ENCODE assay signal across 38 cellular contexts in genomic region chr7:95132500-95132899, GRCh38.
"Had no signal": no experiment of that assay in that cellular context is flagged by ENCODE, and none has a peak within 500 bp of the region (broad histone marks: within the 10 kb centered on the region; RNA-seq: fewer than 3 reads in every experiment).

No MANE protein-coding gene starts in this region.

- H3K27ac Mint-ChIP-seq: activated naive CD4-positive, alpha-beta T cell treated with anti-CD3 and anti-CD28 coated beads for 36 hours; activated naive CD4-positive, alpha-beta T cell treated with anti-CD3 and anti-CD28 coated beads, Interleukin-2, amount 10 ng/mL, durations not matched to agents 7 days and 5 days; activated naive CD4-positive, alpha-beta T cell treated with anti-CD3 and anti-CD28 coated beads, Interleukin-2, amount 50 U/mL, for 24 hours; activated naive CD4-positive, alpha-beta T cell treated with anti-CD3 and anti-CD28 coated beads, Interleukin-2, amount 50 U/mL, for 72 hours; activated naive CD8-positive, alpha-beta T cell; activated naive CD8-positive, alpha-beta T cell treated with anti-CD3 and anti-CD28 coated beads for 36 hours; activated naive CD8-positive, alpha-beta T cell treated with anti-CD3 and anti-CD28 coated beads, Interleukin-2, amount 10 ng/mL, durations not matched to agents 7 days and 5 days; activated naive CD8-positive, alpha-beta T cell treated with anti-CD3 and anti-CD28 coated beads, Interleukin-2, amount 50 U/mL, for 24 hours; activated T-cell treated with anti-CD3 and anti-CD28 coated beads, Interleukin-2, amount 50 U/mL, for 24 hours; activated T-cell treated with anti-CD3 and anti-CD28 coated beads, Interleukin-2, amount 50 U/mL, for 72 hours; activated T-helper 1 cell treated with anti-CD3 and anti-CD28 coated beads, Interleukin-12 subunit alpha, Interleukin-12 subunit beta, Interleukin-2, Interleukin-4 antibody, amounts not matched to agents 30 ng/mL and 10 ng/mL and 1 ng/mL, durations not matched to agents 14 hours and 24 hours and 36 hours; activated T-helper 17 cell treated with anti-CD3 and anti-CD28 coated beads, Interleukin-2, amount 50 U/mL, for 72 hours; activated T-helper 2 cell treated with anti-CD3 and anti-CD28 coated beads, Interferon-gamma antibody, Interleukin-2, Interleukin-4, amounts not matched to agents 10 μg/mL and 5 μg/mL and 100 μg/mL, durations not matched to agents 14 hours and 24 hours and 36 hours; brain had no signal

- H3K36me3 Mint-ChIP-seq: activated naive CD4-positive, alpha-beta T cell treated with anti-CD3 and anti-CD28 coated beads, Interleukin-2, amount 10 ng/mL, durations not matched to agents 7 days and 5 days; activated naive CD4-positive, alpha-beta T cell treated with anti-CD3 and anti-CD28 coated beads, Interleukin-2, amount 50 U/mL, for 24 hours; activated naive CD4-positive, alpha-beta T cell treated with anti-CD3 and anti-CD28 coated beads, Interleukin-2, amount 50 U/mL, for 72 hours; activated naive CD8-positive, alpha-beta T cell; activated naive CD8-positive, alpha-beta T cell treated with anti-CD3 and anti-CD28 coated beads for 36 hours; activated naive CD8-positive, alpha-beta T cell treated with anti-CD3 and anti-CD28 coated beads, Interleukin-2, amount 10 ng/mL, durations not matched to agents 7 days and 5 days had no signal

- H3K27ac ChIP-seq: adrenal gland, ascending aorta, body of pancreas, brain microvascular endothelial cell, breast epithelium, cardiac muscle cell had no signal

- H3K4me1 ChIP-seq: adrenal gland, ascending aorta, body of pancreas, breast epithelium had no signal

- ATAC-seq: activated naive CD4-positive, alpha-beta T cell treated with anti-CD3 and anti-CD28 coated beads, Interleukin-2, amount 50 U/mL, for 72 hours; activated naive CD8-positive, alpha-beta T cell treated with anti-CD3 and anti-CD28 coated beads, Interleukin-2, amount 50 U/mL, for 24 hours; activated T-cell treated with anti-CD3 and anti-CD28 coated beads, Interleukin-2, amount 50 U/mL, for 4 hours; activated T-cell treated with anti-CD3 and anti-CD28 coated beads, Interleukin-2, amount 50 U/mL, for 72 hours; activated T-helper 17 cell treated with anti-CD3 and anti-CD28 coated beads, Interleukin-2, amount 50 U/mL, for 72 hours; body of pancreas had no signal

- H3K9me3 Mint-ChIP-seq: activated naive CD8-positive, alpha-beta T cell treated with anti-CD3 and anti-CD28 coated beads for 36 hours had no signal

- H3K9me3 ChIP-seq: adrenal gland, ascending aorta, body of pancreas, breast epithelium had no signal

- DNase-seq: activated effector memory CD4-positive, alpha-beta T cell treated with anti-CD3 and anti-CD28 coated beads, Interleukin-2, amount 50 U/mL, for 16 hours; activated effector memory CD4-positive, alpha-beta T cell treated with Interleukin-2 at 50 U/mL for 16 hours; activated gamma-delta T cell; activated gamma-delta T cell treated with Interleukin-2 at 50 U/mL for 16 hours; activated naive CD4-positive, alpha-beta T cell; activated naive CD4-positive, alpha-beta T cell treated with anti-CD3 and anti-CD28 coated beads for 36 hours; activated naive CD4-positive, alpha-beta T cell treated with anti-CD3 and anti-CD28 coated beads, Interleukin-2, amount 10 ng/mL, durations not matched to agents 7 days and 5 days; activated naive CD4-positive, alpha-beta T cell treated with anti-CD3 and anti-CD28 coated beads, Interleukin-2, amount 50 U/mL, for 16 hours; activated naive CD4-positive, alpha-beta T cell treated with Interleukin-2 at 50 U/mL for 16 hours; activated naive CD8-positive, alpha-beta T cell treated with anti-CD3 and anti-CD28 coated beads for 36 hours; activated naive CD8-positive, alpha-beta T cell treated with anti-CD3 and anti-CD28 coated beads, Interleukin-2, amount 10 ng/mL, durations not matched to agents 7 days and 5 days; activated naive CD8-positive, alpha-beta T cell treated with anti-CD3 and anti-CD28 coated beads, Interleukin-2, amount 50 U/mL, for 24 hours; activated T-cell treated with anti-CD3 and anti-CD28 coated beads for 4 hours; activated T-cell treated with anti-CD3 and anti-CD28 coated beads, Interleukin-2, amount 50 U/mL, for 1 hour; activated T-cell treated with anti-CD3 and anti-CD28 coated beads, Interleukin-2, amount 50 U/mL, for 24 hours; activated T-cell treated with anti-CD3 and anti-CD28 coated beads, Interleukin-2, amount 50 U/mL, for 4 hours; activated T-cell treated with anti-CD3 and anti-CD28 coated beads, Interleukin-2, amount 50 U/mL, for 48 hours; activated T-cell treated with anti-CD3 and anti-CD28 coated beads, Interleukin-2, amount 50 U/mL, for 72 hours; adrenal gland; amniotic stem cell; amygdala; anterior cingulate cortex; aorta; body of pancreas; brain microvascular endothelial cell; caudate nucleus; central memory CD4-positive, alpha-beta T cell had no signal

- H3K4me3 ChIP-seq: adrenal gland, ascending aorta, body of pancreas, breast epithelium, cardiac muscle cell had no signal

- H3K4me3 Mint-ChIP-seq: activated naive CD4-positive, alpha-beta T cell treated with anti-CD3 and anti-CD28 coated beads for 36 hours; activated naive CD4-positive, alpha-beta T cell treated with anti-CD3 and anti-CD28 coated beads, Interleukin-2, amount 10 ng/mL, durations not matched to agents 7 days and 5 days; activated naive CD4-positive, alpha-beta T cell treated with anti-CD3 and anti-CD28 coated beads, Interleukin-2, amount 50 U/mL, for 24 hours; activated naive CD8-positive, alpha-beta T cell; activated naive CD8-positive, alpha-beta T cell treated with anti-CD3 and anti-CD28 coated beads for 36 hours; activated naive CD8-positive, alpha-beta T cell treated with anti-CD3 and anti-CD28 coated beads, Interleukin-2, amount 10 ng/mL, durations not matched to agents 7 days and 5 days; activated naive CD8-positive, alpha-beta T cell treated with anti-CD3 and anti-CD28 coated beads, Interleukin-2, amount 50 U/mL, for 24 hours; activated T-cell treated with anti-CD3 and anti-CD28 coated beads, Interleukin-2, amount 50 U/mL, for 24 hours; activated T-cell treated with anti-CD3 and anti-CD28 coated beads, Interleukin-2, amount 50 U/mL, for 4 hours; activated T-cell treated with anti-CD3 and anti-CD28 coated beads, Interleukin-2, amount 50 U/mL, for 72 hours; activated T-helper 1 cell treated with anti-CD3 and anti-CD28 coated beads, Interleukin-12 subunit alpha, Interleukin-12 subunit beta, Interleukin-2, Interleukin-4 antibody, amounts not matched to agents 30 ng/mL and 10 ng/mL and 1 ng/mL, durations not matched to agents 14 hours and 24 hours and 36 hours; activated T-helper 17 cell treated with anti-CD3 and anti-CD28 coated beads, Interleukin-2, amount 50 U/mL, for 72 hours; brain; central memory CD8-positive, alpha-beta T cell had no signal

- H3K4me1 Mint-ChIP-seq: activated naive CD4-positive, alpha-beta T cell treated with anti-CD3 and anti-CD28 coated beads, Interleukin-2, amount 10 ng/mL, durations not matched to agents 7 days and 5 days; activated naive CD4-positive, alpha-beta T cell treated with anti-CD3 and anti-CD28 coated beads, Interleukin-2, amount 50 U/mL, for 24 hours; activated naive CD8-positive, alpha-beta T cell treated with anti-CD3 and anti-CD28 coated beads for 36 hours; activated naive CD8-positive, alpha-beta T cell treated with anti-CD3 and anti-CD28 coated beads, Interleukin-2, amount 10 ng/mL, durations not matched to agents 7 days and 5 days; activated naive CD8-positive, alpha-beta T cell treated with anti-CD3 and anti-CD28 coated beads, Interleukin-2, amount 50 U/mL, for 24 hours; activated T-helper 17 cell treated with anti-CD3 and anti-CD28 coated beads, Interleukin-2, amount 50 U/mL, for 72 hours; brain; central memory CD8-positive, alpha-beta T cell had no signal

- H3K27me3 ChIP-seq: adrenal gland, ascending aorta, body of pancreas, brain microvascular endothelial cell, breast epithelium, cardiac muscle cell had no signal

- H3K36me3 ChIP-seq: adrenal gland, ascending aorta, brain microvascular endothelial cell, breast epithelium, cardiac muscle cell had no signal

- H3K27me3 Mint-ChIP-seq: activated naive CD4-positive, alpha-beta T cell treated with anti-CD3 and anti-CD28 coated beads, Interleukin-2, amount 10 ng/mL, durations not matched to agents 7 days and 5 days; activated naive CD4-positive, alpha-beta T cell treated with anti-CD3 and anti-CD28 coated beads, Interleukin-2, amount 50 U/mL, for 24 hours; activated naive CD8-positive, alpha-beta T cell treated with anti-CD3 and anti-CD28 coated beads for 36 hours; activated naive CD8-positive, alpha-beta T cell treated with anti-CD3 and anti-CD28 coated beads, Interleukin-2, amount 10 ng/mL, durations not matched to agents 7 days and 5 days; activated naive CD8-positive, alpha-beta T cell treated with anti-CD3 and anti-CD28 coated beads, Interleukin-2, amount 50 U/mL, for 24 hours; activated T-cell treated with anti-CD3 and anti-CD28 coated beads, Interleukin-2, amount 50 U/mL, for 24 hours; activated T-helper 17 cell treated with anti-CD3 and anti-CD28 coated beads, Interleukin-2, amount 50 U/mL, for 72 hours; brain; central memory CD8-positive, alpha-beta T cell had no signal
